In genomic region chr21:36749935-36750578, GRCh38 we compare ENCODE assay signal across 12 cellular contexts. TPM values are rescaled to one million over a fixed set of nuclear protein-coding genes. Genes with fewer than 3 reads are reported as not detected.
DNase-seq lines count a peak whose midpoint lies in the region; ATAC-seq, FAIRE-seq and TF ChIP-seq lines count a peak whose summit lies in the region.
"Had no signal": no experiment of that assay in that cellular context is flagged by ENCODE, and none has a peak within 500 bp of the region (broad histone marks: within the 10 kb centered on the region; RNA-seq: fewer than 3 reads in every experiment).

No MANE protein-coding gene starts in this region.

- no TSS peak for BruUV-seq in K562 (replicated peaks; lab: Mats Ljungman, UMichigan)

- H3K9me3 Mint-ChIP-seq in progenitor cell of endocrine pancreas (ENCODE audit: low read depth) = no peaks in the 10 kb centered on the region
- H3K9me3 Mint-ChIP-seq in activated T-helper 1 cell treated with anti-CD3 and anti-CD28 coated beads, Interleukin-12 subunit alpha, Interleukin-12 subunit beta, Interleukin-2, Interleukin-4 antibody, amounts not matched to agents 30 ng/mL and 10 ng/mL and 1 ng/mL, durations not matched to agents 14 hours and 24 hours and 36 hours = no peaks in the 10 kb centered on the region
- H3K9me3 Mint-ChIP-seq: activated T-cell treated with anti-CD3 and anti-CD28 coated beads, Interleukin-2, amount 50 U/mL, for 24 hours had no signal

- no peak for FAIRE-seq in K562 (lab: Jason Lieb, UNC)

- intact Hi-C loops in K562 (cut with micrococcal nuclease) = loop anchor here (5.0 kb wide), 2 partner anchors 102 to 177 kb away; no protein-coding TSS in a partner anchor
- intact Hi-C loops in activated T-helper 1 cell treated with anti-CD3 and anti-CD28 coated beads, Interleukin-12 subunit alpha, Interleukin-12 subunit beta, Interleukin-2, Interleukin-4 antibody, amounts not matched to agents 30 ng/mL and 10 ng/mL and 1 ng/mL, durations not matched to agents 14 hours and 24 hours and 36 hours (cut with micrococcal nuclease) = loop anchor here (5.0 kb wide), 2 partner anchors 48 to 177 kb away; no protein-coding TSS in a partner anchor

- ATAC-seq in K562 = 0 out of 3 replicates have a peak, but pooled peaks have one; percentile 9
- ATAC-seq in GM18873 (IDR thresholded peaks at IDR 0.05; ENCODE audit: low FRiP score, unreplicated experiment) = no peak
- ATAC-seq: left colon, psoas muscle had no signal

- POLR2A ChIA-PET in HEK293 (lab: Yijun Ruan, JAX) = interaction anchor here (0.7 kb wide), 2 partner anchors 18 to 30 kb away, joined by 5 to 7 read pairs; no protein-coding TSS in a partner anchor
- POLR2A ChIA-PET in K562 (lab: Yijun Ruan, JAX) = no interaction called here

- no peaks in the 10 kb centered on the region; the same call in 1 of the 2 replicates for H4K20me1 ChIP-seq in K562 (replicated peaks; ENCODE audit: control insufficient read depth, insufficient read depth, low read length)

- H3K36me3 ChIP-seq in HEK293 (ENCODE audit: control insufficient read depth in 2 of 2, insufficient read depth in 1 of 2, low read length in 2 of 2) (peaks cover 7 to 27% of the 10 kb centered on the region in 2 experiments; a peak in 2 of 3 replicates), K562 (ENCODE audit: control insufficient read depth, insufficient read depth, low read length) (0 out of 3 replicates have a peak, but pooled peaks cover 3% of the 10 kb centered on the region), iPS DF 6.9 (ENCODE audit: control insufficient read depth, insufficient read depth, low read length) (no peaks in the 10 kb centered on the region)

- H3K27ac Mint-ChIP-seq in progenitor cell of endocrine pancreas = peak overlapping the region; percentile 97
- H3K27ac Mint-ChIP-seq in activated T-helper 1 cell treated with anti-CD3 and anti-CD28 coated beads, Interleukin-12 subunit alpha, Interleukin-12 subunit beta, Interleukin-2, Interleukin-4 antibody, amounts not matched to agents 30 ng/mL and 10 ng/mL and 1 ng/mL, durations not matched to agents 14 hours and 24 hours and 36 hours = no peak overlapping the region
- H3K27ac Mint-ChIP-seq: activated T-cell treated with anti-CD3 and anti-CD28 coated beads, Interleukin-2, amount 50 U/mL, for 24 hours had no signal

- no peak overlapping the region for H3K4me3 ChIP-seq in HEK293 (ENCODE audit: low read depth, low read length)
- H3K4me3 ChIP-seq in K562 = no peak overlapping the region
- H3K4me3 ChIP-seq in iPS DF 6.9 (ENCODE audit: low read length) = no peak overlapping the region
- H3K4me3 ChIP-seq: psoas muscle had no signal

- no peak overlapping the region for H3K9ac ChIP-seq in K562 (ENCODE audit: insufficient read depth in 1 of 2, low read depth in 2 of 2, low read length in 2 of 2)

- H3K27me3 Mint-ChIP-seq in progenitor cell of endocrine pancreas = peaks cover 41% of the 10 kb centered on the region
- peaks cover 30% of the 10 kb centered on the region for H3K27me3 Mint-ChIP-seq in activated T-helper 1 cell treated with anti-CD3 and anti-CD28 coated beads, Interleukin-12 subunit alpha, Interleukin-12 subunit beta, Interleukin-2, Interleukin-4 antibody, amounts not matched to agents 30 ng/mL and 10 ng/mL and 1 ng/mL, durations not matched to agents 14 hours and 24 hours and 36 hours (ENCODE audit: insufficient read depth)

- 53% methylated on average over 14 of the region's 14 CpGs for WGBS in K562 (ENCODE audit: insufficient coverage, low coverage, missing lambda C conversion rate)
- WGBS in iPS DF 6.9 (ENCODE audit: insufficient coverage, insufficient read length) = no CpG with 5 or more reads among the region's 14 CpGs

- peaks cover 20% of the 10 kb centered on the region for H3K4me1 Mint-ChIP-seq in progenitor cell of endocrine pancreas (ENCODE audit: low read depth)
- peaks cover 11% of the 10 kb centered on the region for H3K4me1 Mint-ChIP-seq in activated T-helper 1 cell treated with anti-CD3 and anti-CD28 coated beads, Interleukin-12 subunit alpha, Interleukin-12 subunit beta, Interleukin-2, Interleukin-4 antibody, amounts not matched to agents 30 ng/mL and 10 ng/mL and 1 ng/mL, durations not matched to agents 14 hours and 24 hours and 36 hours (ENCODE audit: low read depth)

- H3K4me1 ChIP-seq in HEK293 (ENCODE audit: control insufficient read depth, insufficient read depth, low read length) = no peaks in the 10 kb centered on the region
- peaks cover 0 to 14% of the 10 kb centered on the region in 2 experiments; a peak in 3 of 5 replicates for H3K4me1 ChIP-seq in K562 (replicated peaks in 1 of 2; ENCODE audit: control insufficient read depth in 2 of 2, insufficient read depth in 2 of 2, low read length in 2 of 2)
- peaks cover 8% of the 10 kb centered on the region for H3K4me1 ChIP-seq in iPS DF 6.9 (ENCODE audit: control insufficient read depth, insufficient read depth, low read length)

- TF ChIP-seq EP300 in K562 (IDR thresholded peaks at IDR 0.05; ENCODE audit: low read length) = no peak

- H3K27me3 ChIP-seq in K562 (ENCODE audit: control insufficient read depth in 2 of 2, insufficient read depth in 2 of 2, low read length in 2 of 2) (peaks cover 19 to 23% of the 10 kb centered on the region in 2 experiments; a peak in 4 of 5 replicates), iPS DF 6.9 (ENCODE audit: control insufficient read depth, insufficient read depth, low read length) (peaks cover 2% of the 10 kb centered on the region; the same call in 1 of the 2 replicates)

- no peaks in the 10 kb centered on the region for H3K9me1 ChIP-seq in K562 (ENCODE audit: control insufficient read depth, insufficient read depth, low read length)

- H3K27ac ChIP-seq in HEK293 (ENCODE audit: extremely low read depth, low read depth, low read length) (no peak overlapping the region), K562 (ENCODE audit: extremely low read depth, low read depth, low read length) (no peak overlapping the region), iPS DF 6.9 (ENCODE audit: low read length) (no peak overlapping the region)
- H3K27ac ChIP-seq: psoas muscle had no signal

- in situ Hi-C loops in K562 (cut with MboI) = loop anchor here (10.0 kb wide), 1 partner anchor 175 kb away; no protein-coding TSS in a partner anchor

- no peak for TF ChIP-seq CTCF in HEK293 (tag by site-specific recombination; IDR thresholded peaks at IDR 0.05)
- no peak for TF ChIP-seq CTCF in K562 (IDR thresholded peaks at IDR 0.05 in 2 of 3, conservative IDR thresholded peaks at IDR 0.05 in 1 of 3; ENCODE audit: insufficient read depth in 2 of 3, low read depth in 1 of 3, low read length in 3 of 3)
- no peak for TF ChIP-seq CTCF in progenitor cell of endocrine pancreas (IDR thresholded peaks at IDR 0.05; ENCODE audit: unreplicated experiment)

- H3K36me3 Mint-ChIP-seq in progenitor cell of endocrine pancreas (ENCODE audit: insufficient read depth) = peaks cover 13% of the 10 kb centered on the region
- no peaks in the 10 kb centered on the region for H3K36me3 Mint-ChIP-seq in activated T-helper 1 cell treated with anti-CD3 and anti-CD28 coated beads, Interleukin-12 subunit alpha, Interleukin-12 subunit beta, Interleukin-2, Interleukin-4 antibody, amounts not matched to agents 30 ng/mL and 10 ng/mL and 1 ng/mL, durations not matched to agents 14 hours and 24 hours and 36 hours (ENCODE audit: low read depth)

- no peaks in the 10 kb centered on the region for H3K9me3 ChIP-seq in HEK293 (ENCODE audit: control insufficient read depth, insufficient read depth, low read depth, low read length)
- no peaks in the 10 kb centered on the region for H3K9me3 ChIP-seq in K562 (replicated peaks; ENCODE audit: control insufficient read depth, insufficient read depth, low read depth, low read length)
- no peaks in the 10 kb centered on the region for H3K9me3 ChIP-seq in iPS DF 6.9 (ENCODE audit: control insufficient read depth, insufficient read depth, low read length)
- H3K9me3 ChIP-seq: psoas muscle had no signal

- TF ChIP-seq RAD21 in K562 (CRISPR knock-in tag; conservative IDR thresholded peaks at IDR 0.05 in 1 of 2, IDR thresholded peaks at IDR 0.05 in 1 of 2) = no peak

- no peak for TF ChIP-seq POLR2A in K562 (conservative IDR thresholded peaks at IDR 0.05)

- no peak overlapping the region for H3K4me2 ChIP-seq in K562 (ENCODE audit: insufficient read depth, low read length)

- H3K4me3 Mint-ChIP-seq in progenitor cell of endocrine pancreas (ENCODE audit: low read depth) = peak overlapping the region; percentile 51
- no peak overlapping the region for H3K4me3 Mint-ChIP-seq in activated T-helper 1 cell treated with anti-CD3 and anti-CD28 coated beads, Interleukin-12 subunit alpha, Interleukin-12 subunit beta, Interleukin-2, Interleukin-4 antibody, amounts not matched to agents 30 ng/mL and 10 ng/mL and 1 ng/mL, durations not matched to agents 14 hours and 24 hours and 36 hours
- H3K4me3 Mint-ChIP-seq: activated T-cell treated with anti-CD3 and anti-CD28 coated beads, Interleukin-2, amount 50 U/mL, for 24 hours had no signal

- DNase-seq in K562 (ENCODE audit: extremely low read depth in 1 of 4, low spot score in 3 of 4) (no peak), iPS DF 6.9 (ENCODE audit: low read depth, low spot score) (peak; percentile 61), progenitor cell of endocrine pancreas (ENCODE audit: low spot score, unreplicated experiment) (no peak)
- DNase-seq in activated T-helper 1 cell treated with anti-CD3 and anti-CD28 coated beads, Interleukin-12 subunit alpha, Interleukin-12 subunit beta, Interleukin-2, Interleukin-4 antibody, amounts not matched to agents 30 ng/mL and 10 ng/mL and 1 ng/mL, durations not matched to agents 14 hours and 24 hours and 36 hours (ENCODE audit: low spot score) = no peak
- DNase-seq in activated naive CD4-positive, alpha-beta T cell treated with Interleukin-2 at 50 U/mL for 16 hours = no peak
- DNase-seq: activated T-cell treated with anti-CD3 and anti-CD28 coated beads, Interleukin-2, amount 50 U/mL, for 24 hours; left colon; NCI-H1417; psoas muscle had no signal

- no peaks in the 10 kb centered on the region for H3K79me2 ChIP-seq in K562 (ENCODE audit: control insufficient read depth, insufficient read depth, low read length)

- CTCF ChIA-PET in HEK293 (lab: Yijun Ruan, JAX) (interaction anchor here (0.5 to 1.3 kb wide), 3 partner anchors 104 to 248 kb away, joined by 3 to 6 read pairs (median 3); no protein-coding TSS in a partner anchor), K562 (lab: Yijun Ruan, JAX; ENCODE audit: low intra/inter-chr PET ratio) (no interaction called here)

- H2AFZ ChIP-seq in K562 (ENCODE audit: low read depth, low read length) = no peak overlapping the region

RNA-seq across cellular contexts. Expression of gene SIM2, which starts 51.1 kb away (rescaled TPM):
- total RNA-seq in K562 (2011; cell fraction: chromatin; rRNA removed; ENCODE audit: low replicate concordance) = not detected in 2 replicates
- total RNA-seq in K562 (2011; cell fraction: nucleolus; rRNA removed) = not detected in 2 replicates
- not detected in 2 replicates for total RNA-seq in K562 (2011; cell fraction: nucleoplasm; rRNA removed)
- total RNA-seq in K562 (2014; rRNA removed) (not detected in 2 replicates), K562 (2014; rRNA removed; fragmentation: Illumina TruSeq; extraction: Trizol) (not detected in 2 replicates), K562 (2015; rRNA removed; fragmentation: Illumina TruSeq; extraction: Trizol) (not detected in 2 replicates), K562 (2021) (0.11 TPM in 2 replicates), progenitor cell of endocrine pancreas (0.31 and 0.38 TPM in 2 replicates)
- polyA plus RNA-seq in K562 (2011; rRNA removed) (not detected in 2 replicates), K562 (2014; fragmentation: Illumina TruSeq; extraction: Trizol) (not detected in 2 replicates), K562 (2014; fragmentation: Nextera tagmentation; extraction: Ambion mirVana) (under 1 TPM; 0.07 to 0.08 TPM), K562 (2014; rRNA removed) (not detected in 2 replicates)
- polyA plus RNA-seq in K562 (2011; cell fraction: cytosol; rRNA removed) = not detected in 2 replicates
- not detected in 2 replicates for polyA plus RNA-seq in K562 (2011; cell fraction: nucleus; rRNA removed)
- polyA plus RNA-seq in K562 (2012) = 0.14 and 0.35 TPM in 2 replicates
- not detected in 2 replicates for polyA minus RNA-seq in K562 (2011; rRNA and poly(A)+ RNA removed)
- polyA minus RNA-seq in K562 (2011; cell fraction: cytosol; rRNA and poly(A)+ RNA removed) = not detected in 2 replicates
- not detected in 2 replicates for polyA minus RNA-seq in K562 (2011; cell fraction: nucleus; rRNA and poly(A)+ RNA removed)
- total RNA-seq in activated T-helper 1 cell treated with anti-CD3 and anti-CD28 coated beads, Interleukin-12 subunit alpha, Interleukin-12 subunit beta, Interleukin-2, Interleukin-4 antibody, amounts not matched to agents 30 ng/mL and 10 ng/mL and 1 ng/mL, durations not matched to agents 14 hours and 24 hours and 36 hours = 0.24 and 0.47 TPM in 2 replicates
- total RNA-seq: subcutaneous adipose tissue had no signal

Comparison
In these comparisons a context has a peak if more than half of its experiments do, and no peak if none do; other contexts are left out.
1. Of the 44 proteins assayed by ChIP-seq in both K562 and HEK293: peak only in K562: none; only in HEK293: ZBTB8A; in both: none; in neither: 42; mixed calls (peak in some experiments, not most) for 1.